In the genomic region with DNA sequence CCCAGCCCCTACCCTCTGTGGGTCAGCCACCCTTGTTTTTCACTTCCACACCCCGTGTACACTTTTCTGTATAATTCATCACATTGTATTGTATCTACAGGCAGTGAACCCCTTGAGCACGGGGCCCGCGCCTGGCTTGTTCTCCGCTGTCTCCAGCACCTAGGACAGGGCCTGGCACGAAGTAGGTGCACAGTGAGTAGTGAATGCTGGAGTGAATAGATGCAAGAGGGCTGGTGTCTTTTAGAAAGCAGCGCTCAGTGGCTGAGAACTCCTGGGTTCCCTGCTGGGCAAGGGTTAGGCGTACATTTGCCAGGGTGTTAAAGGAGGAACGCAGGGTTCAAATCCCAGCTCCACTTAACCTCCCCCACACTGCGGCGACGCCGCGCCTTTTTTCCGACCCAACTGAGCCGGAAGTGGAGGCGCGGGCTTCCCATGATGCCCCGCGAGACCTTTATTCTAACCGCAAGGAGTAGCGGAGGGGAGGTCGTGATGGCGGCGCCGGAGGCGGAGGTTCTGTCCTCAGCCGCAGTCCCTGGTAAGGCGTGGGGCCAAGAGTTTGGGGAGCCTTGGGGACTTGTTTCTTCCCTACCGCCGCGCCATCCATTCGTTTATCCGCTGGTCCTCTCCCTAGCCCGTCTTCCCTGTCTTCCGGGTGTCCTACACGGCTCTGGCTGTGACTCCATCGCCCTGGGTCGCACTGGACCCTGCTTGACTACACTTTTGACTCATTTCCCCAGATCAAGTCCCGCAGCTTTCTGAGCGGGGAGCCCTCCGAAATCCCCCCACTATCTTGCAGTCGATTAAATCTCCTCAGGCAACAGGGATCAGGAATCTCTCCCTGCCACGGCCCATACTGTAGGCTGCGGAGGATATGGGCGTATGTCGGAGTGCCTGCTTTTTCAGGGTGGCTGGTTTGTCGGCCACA, we compare ENCODE assay signal across 8 cellular contexts. TPM values are rescaled to one million over a fixed set of nuclear protein-coding genes. Genes with fewer than 3 reads are reported as not detected.
DNase-seq lines count a peak whose midpoint lies in the region; ATAC-seq and TF ChIP-seq lines count a peak whose summit lies in the region.

A gene with protein sequence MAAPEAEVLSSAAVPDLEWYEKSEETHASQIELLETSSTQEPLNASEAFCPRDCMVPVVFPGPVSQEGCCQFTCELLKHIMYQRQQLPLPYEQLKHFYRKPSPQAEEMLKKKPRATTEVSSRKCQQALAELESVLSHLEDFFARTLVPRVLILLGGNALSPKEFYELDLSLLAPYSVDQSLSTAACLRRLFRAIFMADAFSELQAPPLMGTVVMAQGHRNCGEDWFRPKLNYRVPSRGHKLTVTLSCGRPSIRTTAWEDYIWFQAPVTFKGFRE (plus strand): TSS at position 454 of the 925 bp plus-strand sequence. CDS start 36 bp downstream, at position 490.

- H3K4me3 ChIP-seq in DOHH2 (ENCODE audit: low read length), result peak within 1 kb of the TSS; percentile 98
- H3K4me3 ChIP-seq in fibroblast of mammary gland (ENCODE audit: control insufficient read depth, low read depth, low read length), result peak within 1 kb of the TSS; percentile 96

- H3K36me3 Mint-ChIP-seq in activated T-helper 17 cell treated with anti-CD3 and anti-CD28 coated beads, Interleukin-2, amount 50 U/mL, for 72 hours (ENCODE audit: low read depth), result peaks cover 54% of the 10 kb centered on the region
- no peaks in the 10 kb centered on the region for H3K36me3 Mint-ChIP-seq in natural killer cell

- peak within 1 kb of the TSS; percentile 89 for H3K4me2 ChIP-seq in DOHH2 (ENCODE audit: low read length)

- ATAC-seq in activated T-helper 17 cell treated with anti-CD3 and anti-CD28 coated beads, Interleukin-2, amount 50 U/mL, for 72 hours (replicated peaks), result peak; percentile 89
- peak; percentile 86 to 90 (median 89) for ATAC-seq in natural killer cell

- peak within 1 kb of the TSS; percentile 99 for H3K27ac Mint-ChIP-seq in activated T-helper 17 cell treated with anti-CD3 and anti-CD28 coated beads, Interleukin-2, amount 50 U/mL, for 72 hours
- H3K27ac Mint-ChIP-seq in natural killer cell, result peak within 1 kb of the TSS; percentile 93 to 96

- no peak for TF ChIP-seq CTCF in DOHH2 (IDR thresholded peaks at IDR 0.05; ENCODE audit: low read depth, low read length, poor library complexity, severe bottlenecking)
- TF ChIP-seq CTCF in fibroblast of mammary gland (conservative IDR thresholded peaks at IDR 0.05; ENCODE audit: control insufficient read depth, insufficient read depth, low read depth, low read length), result no peak
- TF ChIP-seq CTCF in natural killer cell (IDR thresholded peaks at IDR 0.05), result no peak

- peak within 1 kb of the TSS; percentile 98 for H3K4me3 Mint-ChIP-seq in activated T-helper 17 cell treated with anti-CD3 and anti-CD28 coated beads, Interleukin-2, amount 50 U/mL, for 72 hours
- peak within 1 kb of the TSS; percentile 96 for H3K4me3 Mint-ChIP-seq in natural killer cell

- H3K9me2 ChIP-seq in DOHH2 (replicated peaks; ENCODE audit: control insufficient read depth, low read length), result no peaks in the 10 kb centered on the region

- H3K36me3 ChIP-seq in DOHH2 (ENCODE audit: control insufficient read depth, low read length), result peaks cover 47% of the 10 kb centered on the region

- TF ChIP-seq POLR2A in Raji (IDR thresholded peaks at IDR 0.05; ENCODE audit: insufficient read depth, low read depth, low read length), result peak; percentile 98

- DNase-seq in GOT3 (lab: John Stamatoyannopoulos, UW) (peak; percentile 17), M059J (ENCODE audit: low read depth) (peak; percentile 81), fibroblast of mammary gland (ENCODE audit: low read depth) (peak; percentile 55), natural killer cell (peak; percentile 84)
- DNase-seq in stimulated activated naive CD4-positive, alpha-beta T cell (lab: John Stamatoyannopoulos, UW), result peak; percentile 73 to 91 (median 82)

- no peaks in the 10 kb centered on the region for H3K9me3 Mint-ChIP-seq in activated T-helper 17 cell treated with anti-CD3 and anti-CD28 coated beads, Interleukin-2, amount 50 U/mL, for 72 hours
- no peaks in the 10 kb centered on the region for H3K9me3 Mint-ChIP-seq in natural killer cell

- peaks cover 30% of the 10 kb centered on the region for H3K4me1 Mint-ChIP-seq in activated T-helper 17 cell treated with anti-CD3 and anti-CD28 coated beads, Interleukin-2, amount 50 U/mL, for 72 hours
- H3K4me1 Mint-ChIP-seq in natural killer cell, result peaks cover 27 to 39% of the 10 kb centered on the region in 2 donors

- intact Hi-C loops in natural killer cell (cut with micrococcal nuclease), result no loop called here

- peaks cover 55% of the 10 kb centered on the region for H3K79me2 ChIP-seq in DOHH2 (ENCODE audit: control insufficient read depth, low read length)

- H3K4me1 ChIP-seq in DOHH2 (ENCODE audit: control insufficient read depth, low read length), result peaks cover 46% of the 10 kb centered on the region

- H3K27ac ChIP-seq in DOHH2 (ENCODE audit: low read depth, low read length), result peak within 1 kb of the TSS; percentile 60

- no peaks in the 10 kb centered on the region for H3K9me3 ChIP-seq in DOHH2 (ENCODE audit: control insufficient read depth, insufficient read depth, low read length)

- no peaks in the 10 kb centered on the region for H3K27me3 ChIP-seq in DOHH2 (ENCODE audit: control insufficient read depth, low read length)

- H3K27me3 Mint-ChIP-seq in activated T-helper 17 cell treated with anti-CD3 and anti-CD28 coated beads, Interleukin-2, amount 50 U/mL, for 72 hours, result no peaks in the 10 kb centered on the region
- no peaks in the 10 kb centered on the region for H3K27me3 Mint-ChIP-seq in natural killer cell (ENCODE audit: low read depth in 2 of 2)

- peaks cover 16% of the 10 kb centered on the region for H3F3A ChIP-seq in DOHH2 (ENCODE audit: control insufficient read depth, insufficient read depth)

- H4K20me1 ChIP-seq in DOHH2 (ENCODE audit: control insufficient read depth, insufficient read depth, low read depth, low read length), result no peaks in the 10 kb centered on the region

RNA-seq across cellular contexts. Expression of the gene that starts here (rescaled TPM):
- 75.7 and 116 TPM in 2 replicates for total RNA-seq in M059J (2014; rRNA removed; shearing (Covaris generic))
- 10 to 100 TPM; 44.4 to 44.7 TPM for total RNA-seq in activated T-helper 17 cell treated with anti-CD3 and anti-CD28 coated beads, Interleukin-2, amount 50 U/mL, for 72 hours
- 10 to 100 TPM; 29.9 to 43.3 (median 38.3) TPM for total RNA-seq in natural killer cell

Comparison
In these comparisons a context has a peak if more than half of its experiments do, and no peak if none do; other contexts are left out.
1. Peak in every context shown above with its lines: DNase-seq, ATAC-seq, H3K4me3 ChIP-seq and H3K27ac ChIP-seq.
2. DNase-seq: peak in every context shown above with its lines; median percentile 84 in natural killer cell; 82 in stimulated activated naive CD4-positive, alpha-beta T cell; 81 in M059J; 55 in fibroblast of mammary gland; 17 in GOT3.